Comparison of ENCODE assay signal across 8 cellular contexts in the genomic region with DNA sequence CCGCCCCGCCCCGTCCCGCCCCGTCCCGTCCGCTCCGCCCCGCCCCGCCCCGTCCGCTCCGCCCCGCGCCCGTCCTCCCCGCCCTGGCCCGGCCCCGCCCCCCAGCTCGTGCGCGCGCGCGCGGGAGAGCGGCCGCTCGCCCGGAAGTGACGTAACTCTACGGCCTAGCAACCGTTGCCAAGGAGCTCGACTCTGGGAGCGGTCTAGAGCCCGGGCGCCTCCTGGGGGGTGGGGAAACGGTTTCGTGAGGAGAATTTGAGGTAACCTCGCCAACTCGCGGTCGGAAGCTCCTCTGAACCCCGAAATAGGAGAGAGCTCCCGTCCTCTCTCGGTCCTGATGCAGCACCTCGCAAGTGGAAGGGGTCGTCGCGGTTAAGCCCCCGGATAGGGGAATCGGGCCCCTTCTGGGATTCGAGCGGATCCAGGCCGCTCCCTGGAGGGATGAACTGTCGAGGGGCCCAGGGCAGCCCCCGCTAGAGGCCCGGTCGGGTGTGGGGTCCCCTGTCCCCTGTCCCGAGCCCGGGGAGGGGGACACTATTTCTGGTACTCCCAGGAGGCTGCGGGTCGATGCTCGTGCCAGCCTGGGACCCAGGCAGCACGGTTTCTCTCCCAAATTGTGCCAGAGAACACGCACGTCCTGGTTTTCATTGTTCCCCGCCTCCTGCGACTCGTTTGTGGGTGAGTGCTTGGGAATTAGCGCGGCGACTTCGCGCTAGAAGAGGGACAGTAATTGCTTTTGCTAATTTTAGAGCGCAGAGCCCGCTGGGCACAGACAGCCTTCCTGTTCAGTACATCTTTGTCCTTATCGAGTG. TPM values are rescaled to one million over a fixed set of nuclear protein-coding genes. Genes with fewer than 3 reads are reported as not detected.
A peak's percentile ranks its signal among the peaks of the same experiment; 100 is the strongest.
DNase-seq lines count a peak whose midpoint lies in the region; ATAC-seq and TF ChIP-seq lines count a peak whose summit lies in the region.

IFT81 (plus strand) TSS at position 174 of the 812 bp plus-strand sequence. CDS start 3,024 bp downstream, outside the sequence.

- no peak for TF ChIP-seq CTCF in C4-2B (conservative IDR thresholded peaks at IDR 0.05)

- peak; percentile 93 for DNase-seq in HT-29 (ENCODE audit: low spot score)
- peak; percentile 90 for DNase-seq in NK-92 treated with Interleukin-12 subunit alpha and Interleukin-12 subunit beta, amount 100 ng/mL, for 24 hours (lab: John Stamatoyannopoulos, UW)
- peak; percentile 99 for DNase-seq in activated CD8-positive, alpha-beta memory T cell treated with anti-CD3 and anti-CD28 coated beads for 24 hours
- DNase-seq in effector CD8-positive, alpha-beta T cell (lab: John Stamatoyannopoulos, UW): peak; percentile 95
- peak; percentile 97 for DNase-seq in lung microvascular endothelial cell (ENCODE audit: low read depth in 2 of 2)
- peak; percentile 94 to 95 (median 94) for DNase-seq in stimulated activated CD4-positive, alpha-beta T cell treated with anti-CD3 and anti-CD28 coated beads, TNF-alpha, amount 100 ng/mL, for 4 hours (ENCODE audit: low read depth in 3 of 3)

- H3K27ac ChIP-seq in C4-2B: peak within 1 kb of the TSS; percentile 92

- peak; percentile 78 for ATAC-seq in GM19467 (IDR thresholded peaks at IDR 0.05; ENCODE audit: unreplicated experiment)

RNA-seq across cellular contexts. Expression of gene IFT81, which starts in this region (rescaled TPM):
- total RNA-seq in HT-29 (2014; rRNA removed; shearing (Covaris generic)): 5.5 and 5.8 TPM in 2 replicates
- 5.2 and 7.5 TPM in 2 replicates for total RNA-seq in lung microvascular endothelial cell

Comparison
In these comparisons a context has a peak if more than half of its experiments do, and no peak if none do; other contexts are left out.
1. Peak in every context shown above with its lines: DNase-seq, ATAC-seq and H3K27ac ChIP-seq.